ENCODE assay signal across 18 cellular contexts in the genomic region with DNA sequence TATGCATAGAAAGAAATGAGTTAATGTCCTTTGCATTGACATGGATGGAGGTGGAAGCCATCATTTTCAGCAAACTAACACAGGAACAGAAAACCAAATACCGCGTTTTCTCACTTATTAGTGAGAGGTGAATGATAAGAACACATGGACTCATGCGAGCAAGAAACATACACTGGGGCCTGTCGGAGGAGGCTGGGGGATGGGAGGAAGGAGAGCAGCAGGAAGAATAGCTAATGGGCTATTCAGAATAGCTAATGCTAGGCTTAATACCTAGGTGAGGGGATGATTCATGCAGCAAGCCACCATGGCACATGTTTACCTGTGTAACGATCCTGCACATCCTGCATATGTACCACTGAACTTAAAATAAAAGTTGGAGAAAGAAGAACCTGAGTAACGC. TPM values are rescaled to one million over a fixed set of nuclear protein-coding genes. Genes with fewer than 3 reads are reported as not detected.
A peak's percentile ranks its signal among the peaks of the same experiment; 100 is the strongest.
DNase-seq lines count a peak whose midpoint lies in the region; FAIRE-seq and TF ChIP-seq lines count a peak whose summit lies in the region.
"Had no signal": no experiment of that assay in that cellular context is flagged by ENCODE, and none has a peak within 500 bp of the region (broad histone marks: within the 10 kb centered on the region; RNA-seq: fewer than 3 reads in every experiment).

No MANE protein-coding gene starts in this region.

- no peaks in the 10 kb centered on the region for H3K27me3 ChIP-seq in bronchial epithelial cell (ENCODE audit: control insufficient read depth, insufficient read depth, low read length)
- no peaks in the 10 kb centered on the region for H3K27me3 ChIP-seq in mesendoderm (ENCODE audit: insufficient read depth, low read length, poor library complexity)

- FAIRE-seq in bronchial epithelial cell (lab: Jason Lieb, UNC) (no peak), H54 (lab: Jason Lieb, UNC) (no peak)
- FAIRE-seq: A549, GM12891, GM19239 had no signal

- no peak overlapping the region for H3K4ac ChIP-seq in mesendoderm (ENCODE audit: low read depth, low read length)

- peak overlapping the region; percentile 77 for H3K4me3 Mint-ChIP-seq in glutamatergic neuron (ENCODE audit: unreplicated experiment)
- H3K4me3 Mint-ChIP-seq: CD4-positive, alpha-beta memory T cell had no signal

- no peak overlapping the region for H2BK15ac ChIP-seq in mesendoderm (replicated peaks; ENCODE audit: low read depth)

- peaks cover 8% of the 10 kb centered on the region for H3K4me1 Mint-ChIP-seq in glutamatergic neuron (ENCODE audit: low read depth, unreplicated experiment)
- H3K4me1 Mint-ChIP-seq: CD4-positive, alpha-beta memory T cell had no signal

- no peak overlapping the region for H2BK5ac ChIP-seq in mesendoderm (ENCODE audit: low read length)

- H3K36me3 ChIP-seq in bronchial epithelial cell (ENCODE audit: control insufficient read depth, insufficient read depth, low read length): no peaks in the 10 kb centered on the region
- H3K36me3 ChIP-seq in mesendoderm (ENCODE audit: control insufficient read depth, insufficient read depth, low read length): no peaks in the 10 kb centered on the region
- H3K36me3 ChIP-seq: HAP-1 had no signal

- H3K4me3 ChIP-seq in bronchial epithelial cell (ENCODE audit: low read depth, low read length): no peak overlapping the region
- H3K4me3 ChIP-seq in mesendoderm (ENCODE audit: low read length): no peak overlapping the region
- H3K4me3 ChIP-seq: A549, HAP-1 had no signal

- no peak overlapping the region for H3K27ac ChIP-seq in mesendoderm (ENCODE audit: low read depth, low read length)
- H3K27ac ChIP-seq: 22Rv1, A549, C4-2B, HL-60 had no signal

- no peaks in the 10 kb centered on the region for H3K36me3 Mint-ChIP-seq in glutamatergic neuron (ENCODE audit: unreplicated experiment)
- H3K36me3 Mint-ChIP-seq: CD4-positive, alpha-beta memory T cell had no signal

- no peaks in the 10 kb centered on the region for H3K79me1 ChIP-seq in mesendoderm (ENCODE audit: low read length)

- H3K27ac Mint-ChIP-seq in glutamatergic neuron (ENCODE audit: unreplicated experiment): peak overlapping the region; percentile 84
- H3K27ac Mint-ChIP-seq: CD4-positive, alpha-beta memory T cell had no signal

- H4K5ac ChIP-seq in mesendoderm (ENCODE audit: low read length): no peak overlapping the region

- DNase-seq in DMS53 (lab: John Stamatoyannopoulos, UW): peak; percentile 21
- DNase-seq in DMS53 treated with DMSO at 0.1 percent for 48 hours (lab: John Stamatoyannopoulos, UW; ENCODE audit: unreplicated experiment): no peak
- DNase-seq in bronchial epithelial cell (ENCODE audit: low read depth): peak; percentile 11
- peak; percentile 49 for DNase-seq in glutamatergic neuron
- DNase-seq in mesendoderm: peak; percentile 7
- DNase-seq in activated CD8-positive, alpha-beta memory T cell treated with anti-CD3 and anti-CD28 coated beads, Interleukin-2, amount 50 U/mL, for 4 hours: no peak
- DNase-seq in nucleus accumbens (lab: John Stamatoyannopoulos, UW): no peak
- no peak for DNase-seq in H54 (ENCODE audit: insufficient read length, low spot score)
- DNase-seq: AML-193; CD4-positive, alpha-beta memory T cell; GOT3 had no signal

- H3K9ac ChIP-seq in mesendoderm (ENCODE audit: low read length): no peak overlapping the region

- H3K23ac ChIP-seq in mesendoderm (ENCODE audit: low read length): no peak overlapping the region

- TF ChIP-seq CTCF in bronchial epithelial cell (IDR thresholded peaks at IDR 0.05; ENCODE audit: insufficient read depth, low read length, severe bottlenecking) (no peak), glutamatergic neuron (IDR thresholded peaks at IDR 0.05; ENCODE audit: partially characterized antibody, unreplicated experiment) (no peak)

- TF ChIP-seq POLR2A in H54 (IDR thresholded peaks at IDR 0.05; ENCODE audit: low read depth, low read length): no peak

- no peak overlapping the region for H3K4me2 ChIP-seq in mesendoderm (ENCODE audit: low read length)
- H3K4me2 ChIP-seq: A549 had no signal

- H3K18ac ChIP-seq in mesendoderm (ENCODE audit: low read length): no peak overlapping the region

- H3K79me2 ChIP-seq in mesendoderm (ENCODE audit: control insufficient read depth, insufficient read depth, low read length): no peaks in the 10 kb centered on the region

- H4K8ac ChIP-seq in mesendoderm (ENCODE audit: low read depth, low read length): no peak overlapping the region

- H3K4me1 ChIP-seq in mesendoderm (ENCODE audit: control insufficient read depth, low read depth, low read length): no peaks in the 10 kb centered on the region
- H3K4me1 ChIP-seq: A549, HAP-1 had no signal

- H3K9me3 Mint-ChIP-seq in glutamatergic neuron (ENCODE audit: unreplicated experiment): peaks cover 2% of the 10 kb centered on the region

- no peak overlapping the region for H3K56ac ChIP-seq in mesendoderm (ENCODE audit: low read length)

- H2AK5ac ChIP-seq in mesendoderm (ENCODE audit: low read length): no peak overlapping the region

- no CpG with 5 or more reads among the region's 6 CpGs for WGBS in mesendoderm (ENCODE audit: extremely low coverage, insufficient coverage, low lambda C conversion rate)

- peaks cover 3% of the 10 kb centered on the region for H3K27me3 Mint-ChIP-seq in glutamatergic neuron (ENCODE audit: unreplicated experiment)
- H3K27me3 Mint-ChIP-seq: CD4-positive, alpha-beta memory T cell had no signal

- H2BK120ac ChIP-seq in mesendoderm (ENCODE audit: low read depth, low read length): no peak overlapping the region

RNA-seq across cellular contexts. Expression of a gene that starts 29.1 kb away (rescaled TPM):
- 0.26 and 0.79 TPM in 2 replicates for total RNA-seq in bronchial epithelial cell
- total RNA-seq in glutamatergic neuron (ENCODE audit: unreplicated experiment): 155 TPM
- 13.2 TPM for polyA plus RNA-seq in mesendoderm (2013, experiment 1 of 2)
- polyA plus RNA-seq in mesendoderm (2013, experiment 2 of 2): 13.0 TPM
- total RNA-seq: CD4-positive, alpha-beta memory T cell had no signal
- polyA plus RNA-seq: CD4-positive, alpha-beta memory T cell had no signal

Comparison
In these comparisons a context has a peak if more than half of its experiments do, and no peak if none do; other contexts are left out.
1. DNase-seq: peak in DMS53 (single experiment), bronchial epithelial cell (single experiment), glutamatergic neuron (single experiment) and mesendoderm (single experiment); none in DMS53 treated with DMSO at 0.1 percent for 48 hours (single experiment), activated CD8-positive, alpha-beta memory T cell treated with anti-CD3 and anti-CD28 coated beads, Interleukin-2, amount 50 U/mL, for 4 hours (single experiment), nucleus accumbens (0 of 56) and H54 (single experiment).
2. RNA of a gene that starts 29.1 kb away (total RNA-seq): 155 TPM in glutamatergic neuron (single experiment); 0.26 to 0.79 TPM in bronchial epithelial cell; every median in the first group is over 10 times any median in the second.